Comparison of ENCODE assay signal across 16 cellular contexts in the genomic region with DNA sequence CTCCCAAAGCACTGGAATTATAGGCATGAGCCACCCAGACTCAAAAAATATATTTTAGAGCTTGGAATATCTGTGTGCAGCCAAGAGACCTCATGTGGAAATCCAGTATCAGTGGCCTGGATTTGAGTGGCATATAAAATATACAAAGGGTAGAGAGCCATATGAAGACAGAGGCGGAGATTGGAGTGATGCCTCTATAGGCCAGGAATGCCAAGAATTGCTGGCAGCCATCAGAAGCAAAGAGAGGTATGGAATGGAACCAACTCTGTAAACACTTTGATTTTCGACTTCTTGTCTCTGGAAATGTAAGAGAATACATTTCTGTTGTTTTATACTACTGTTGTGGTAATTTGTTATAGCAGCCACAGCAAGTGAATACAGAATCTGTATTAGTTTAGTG.
"Had no signal": no experiment of that assay in that cellular context is flagged by ENCODE, and none has a peak within 500 bp of the region (broad histone marks: within the 10 kb centered on the region; RNA-seq: fewer than 3 reads in every experiment).

No MANE protein-coding gene starts in this region.

- H3K4me3 ChIP-seq: ascending aorta, gastroesophageal sphincter, thyroid gland had no signal

- H3K27ac ChIP-seq: ascending aorta, gastroesophageal sphincter, thyroid gland had no signal

- ATAC-seq: activated T-cell treated with anti-CD3 and anti-CD28 coated beads, Interleukin-2, amount 50 U/mL, for 72 hours; gastroesophageal sphincter; natural killer cell treated with Interleukin-12 subunit alpha and Interleukin-12 subunit beta and Interleukin-15 and Interleukin-18, amount 100 ng/mL, for 72 hours; T-helper 17 cell had no signal

- H3K4me1 ChIP-seq: ascending aorta, gastroesophageal sphincter had no signal

- H3K27me3 ChIP-seq: ascending aorta, gastroesophageal sphincter, thyroid gland had no signal

- DNase-seq: activated CD4-positive, alpha-beta T cell treated with anti-CD3 and anti-CD28 coated beads, Interleukin-2, amount 50 U/mL, for 1 hour; activated CD4-positive, CD25-positive, alpha-beta regulatory T cell treated with anti-CD3 and anti-CD28 coated beads, Interleukin-2, amount 50 U/mL, for 72 hours; activated CD8-positive, alpha-beta memory T cell treated with anti-CD3 and anti-CD28 coated beads for 24 hours; activated effector memory CD4-positive, alpha-beta T cell treated with anti-CD3 and anti-CD28 coated beads, Interleukin-2, amount 50 U/mL, for 16 hours; activated naive CD4-positive, alpha-beta T cell treated with anti-CD3 and anti-CD28 coated beads, Interleukin-2, amount 50 U/mL, for 16 hours; activated T-cell treated with anti-CD3 and anti-CD28 coated beads, Interleukin-2, amount 50 U/mL, for 72 hours; effector CD4-positive, alpha-beta T cell; stimulated activated CD4-positive, alpha-beta T cell treated with anti-CD3 and anti-CD28 coated beads, Interleukin-12 subunit alpha, Interleukin-12 subunit beta, amount 100 ng/mL, for 4 hours; stimulated activated CD4-positive, alpha-beta T cell treated with anti-CD3 and anti-CD28 coated beads, Interleukin-1b, Interleukin-23, amount 100 ng/mL, for 48 hours; stimulated activated CD8-positive, alpha-beta memory T cell treated with anti-CD3 and anti-CD28 coated beads, Interleukin-4, amount 100 ng/mL, for 48 hours; stimulated activated naive CD4-positive, alpha-beta T cell; T-helper 17 cell; thyroid gland had no signal

- H3K36me3 ChIP-seq: ascending aorta, gastroesophageal sphincter, thyroid gland had no signal

- H3K9me3 ChIP-seq: thyroid gland had no signal
